Comparison of ENCODE assay signal across 12 cellular contexts in genomic region chr5:96036301-96036700, GRCh38.
"Had no signal": no experiment of that assay in that cellular context is flagged by ENCODE, and none has a peak within 500 bp of the region (broad histone marks: within the 10 kb centered on the region; RNA-seq: fewer than 3 reads in every experiment).

No MANE protein-coding gene starts in this region.

- H3K4me3 Mint-ChIP-seq: activated naive CD4-positive, alpha-beta T cell treated with anti-CD3 and anti-CD28 coated beads for 36 hours; activated naive CD8-positive, alpha-beta T cell treated with anti-CD3 and anti-CD28 coated beads, Interleukin-2, amount 50 U/mL, for 24 hours; nephron progenitor cell had no signal

- H3K4me1 ChIP-seq: right atrium auricular region, transverse colon had no signal

- H3K27me3 Mint-ChIP-seq: progenitor cell of endocrine pancreas had no signal

- H3K9me3 ChIP-seq: right atrium auricular region, transverse colon had no signal

- ATAC-seq: activated CD4-positive, CD25-positive, alpha-beta regulatory T cell treated with anti-CD3 and anti-CD28 coated beads, Interleukin-2, amount 50 U/mL, for 24 hours; activated naive CD8-positive, alpha-beta T cell treated with anti-CD3 and anti-CD28 coated beads, Interleukin-2, amount 50 U/mL, for 24 hours had no signal

- H3K36me3 ChIP-seq: right atrium auricular region, transverse colon had no signal

- DNase-seq: activated naive CD4-positive, alpha-beta T cell treated with anti-CD3 and anti-CD28 coated beads for 36 hours; activated naive CD8-positive, alpha-beta T cell treated with anti-CD3 and anti-CD28 coated beads, Interleukin-2, amount 50 U/mL, for 24 hours; aorta; nephron progenitor cell; occipital lobe; stimulated activated CD4-positive, alpha-beta T cell treated with anti-CD3 and anti-CD28 coated beads, Interleukin-4, amount 100 ng/mL, for 24 hours; stimulated activated naive CD4-positive, alpha-beta T cell; substantia nigra; transverse colon had no signal

- H3K4me3 ChIP-seq: right atrium auricular region, transverse colon had no signal

- H3K27ac ChIP-seq: right atrium auricular region, transverse colon had no signal

- H3K27me3 ChIP-seq: right atrium auricular region, transverse colon had no signal

- H3K4me1 Mint-ChIP-seq: activated naive CD8-positive, alpha-beta T cell treated with anti-CD3 and anti-CD28 coated beads, Interleukin-2, amount 50 U/mL, for 24 hours; nephron progenitor cell had no signal

- H3K27ac Mint-ChIP-seq: activated naive CD4-positive, alpha-beta T cell treated with anti-CD3 and anti-CD28 coated beads for 36 hours; activated naive CD8-positive, alpha-beta T cell treated with anti-CD3 and anti-CD28 coated beads, Interleukin-2, amount 50 U/mL, for 24 hours; nephron progenitor cell; progenitor cell of endocrine pancreas had no signal
